ENCODE assay signal across 8 cellular contexts in the genomic region with DNA sequence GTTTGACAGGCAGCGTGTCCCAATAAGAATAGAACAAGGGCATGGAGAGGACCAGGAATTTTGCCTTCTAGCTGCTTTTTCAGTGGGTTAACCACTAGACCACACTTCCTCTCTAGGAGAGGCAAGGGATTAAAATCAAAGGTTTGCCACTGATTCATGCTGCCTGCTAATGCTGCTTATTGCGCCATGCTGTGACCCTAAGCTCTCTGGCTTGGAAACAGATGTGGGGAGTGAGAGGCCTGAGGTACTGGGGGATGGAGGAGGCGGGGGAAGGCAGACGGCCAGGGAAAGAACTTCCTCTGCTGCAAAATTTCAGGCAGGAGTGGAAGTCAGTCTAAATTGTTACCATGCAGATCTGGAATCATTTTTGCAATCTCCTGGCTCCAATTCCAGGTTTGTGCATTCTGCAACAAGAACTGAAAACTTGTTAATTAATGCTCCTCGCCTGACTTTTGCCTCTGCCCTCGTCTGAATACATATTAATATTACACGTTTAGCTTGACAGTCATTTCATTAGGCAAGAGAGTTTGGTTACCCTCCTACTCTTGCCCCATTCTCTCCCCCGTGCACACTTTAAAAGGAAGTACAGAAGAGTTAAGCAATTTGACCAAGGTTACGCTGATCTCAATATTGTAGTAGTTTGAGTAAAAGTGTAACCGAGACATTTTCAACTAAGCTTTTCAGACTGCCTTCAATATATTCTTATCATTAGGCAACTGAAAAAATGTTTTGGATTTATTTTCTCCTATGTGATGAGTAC.
A peak's percentile ranks its signal among the peaks of the same experiment; 100 is the strongest.
DNase-seq lines count a peak whose midpoint lies in the region; ATAC-seq and TF ChIP-seq lines count a peak whose summit lies in the region.

No MANE protein-coding gene starts in this region.

- DNase-seq in G401 (ENCODE audit: low spot score) (peak; percentile 5), RPMI8226 (peak; percentile 63), fibroblast of gingiva (ENCODE audit: low read depth) (peak; percentile 99), non-pigmented ciliary epithelial cell (ENCODE audit: low read depth) (peak; percentile 98), middle frontal gyrus (ENCODE audit: extremely low spot score, low spot score) (no peak)
- DNase-seq in CD4-positive, alpha-beta T cell, result no peak
- no peak for DNase-seq in activated naive CD8-positive, alpha-beta T cell treated with anti-CD3 and anti-CD28 coated beads, Interleukin-2, amount 50 U/mL, for 24 hours

- CTCF ChIA-PET in CD4-positive, alpha-beta T cell (lab: Charles Lee), result interaction anchor here (0.7 kb wide), 1 partner anchor 150 kb away, joined by 5 read pairs; no protein-coding TSS in a partner anchor

- H3K27me3 Mint-ChIP-seq in CD4-positive, alpha-beta T cell, result peaks cover 30% of the 10 kb centered on the region
- peaks cover 24% of the 10 kb centered on the region for H3K27me3 Mint-ChIP-seq in activated naive CD8-positive, alpha-beta T cell treated with anti-CD3 and anti-CD28 coated beads, Interleukin-2, amount 50 U/mL, for 24 hours

- in situ Hi-C loops in G401 (cut with HindIII; ENCODE audit: low sequenced_read_pairs), result no loop called here

- no peak overlapping the region for H3K27ac Mint-ChIP-seq in CD4-positive, alpha-beta T cell
- no peak overlapping the region for H3K27ac Mint-ChIP-seq in activated naive CD8-positive, alpha-beta T cell treated with anti-CD3 and anti-CD28 coated beads, Interleukin-2, amount 50 U/mL, for 24 hours

- no peaks in the 10 kb centered on the region for H3K36me3 Mint-ChIP-seq in CD4-positive, alpha-beta T cell (ENCODE audit: low read depth)
- H3K36me3 Mint-ChIP-seq in activated naive CD8-positive, alpha-beta T cell treated with anti-CD3 and anti-CD28 coated beads, Interleukin-2, amount 50 U/mL, for 24 hours (ENCODE audit: low read depth), result no peaks in the 10 kb centered on the region

- no peak for TF ChIP-seq CTCF in CD4-positive, alpha-beta T cell (IDR thresholded peaks at IDR 0.05)

- H3K4me1 Mint-ChIP-seq in CD4-positive, alpha-beta T cell (ENCODE audit: low read depth), result peaks cover 6% of the 10 kb centered on the region
- H3K4me1 Mint-ChIP-seq in activated naive CD8-positive, alpha-beta T cell treated with anti-CD3 and anti-CD28 coated beads, Interleukin-2, amount 50 U/mL, for 24 hours, result peaks cover 25% of the 10 kb centered on the region

- POLR2A ChIA-PET in CD4-positive, alpha-beta T cell (lab: Charles Lee), result no interaction called here

- H3K9me3 ChIP-seq in CD4-positive, alpha-beta T cell (ENCODE audit: control insufficient read depth, low read length), result no peaks in the 10 kb centered on the region

- no peak overlapping the region for H3K27ac ChIP-seq in CD4-positive, alpha-beta T cell (ENCODE audit: low read depth, low read length)

- H3K27me3 ChIP-seq in CD4-positive, alpha-beta T cell (ENCODE audit: control insufficient read depth, insufficient read depth, low read length), result no peaks in the 10 kb centered on the region

- ATAC-seq in HG02678 (IDR thresholded peaks at IDR 0.05; ENCODE audit: unreplicated experiment), result peak; percentile 57
- no peak for ATAC-seq in CD4-positive, alpha-beta T cell (ENCODE audit: poor library complexity)
- no peak for ATAC-seq in activated naive CD8-positive, alpha-beta T cell treated with anti-CD3 and anti-CD28 coated beads, Interleukin-2, amount 50 U/mL, for 24 hours

- intact Hi-C loops in CD4-positive, alpha-beta T cell (cut with DNase I, micrococcal nuclease), result no loop called here

- no peak overlapping the region for H3K4me3 Mint-ChIP-seq in CD4-positive, alpha-beta T cell
- H3K4me3 Mint-ChIP-seq in activated naive CD8-positive, alpha-beta T cell treated with anti-CD3 and anti-CD28 coated beads, Interleukin-2, amount 50 U/mL, for 24 hours, result no peak overlapping the region

- peaks cover 2% of the 10 kb centered on the region for H3K9me3 Mint-ChIP-seq in CD4-positive, alpha-beta T cell
- H3K9me3 Mint-ChIP-seq in activated naive CD8-positive, alpha-beta T cell treated with anti-CD3 and anti-CD28 coated beads, Interleukin-2, amount 50 U/mL, for 24 hours, result no peaks in the 10 kb centered on the region

Comparison
In these comparisons a context has a peak if more than half of its experiments do, and no peak if none do; other contexts are left out.
1. DNase-seq: peak in G401 (single experiment), RPMI8226 (single experiment), fibroblast of gingiva (single experiment) and non-pigmented ciliary epithelial cell (single experiment); none in CD4-positive, alpha-beta T cell (0 of 10), activated naive CD8-positive, alpha-beta T cell treated with anti-CD3 and anti-CD28 coated beads, Interleukin-2, amount 50 U/mL, for 24 hours (single experiment) and middle frontal gyrus (single experiment).